1 cellular context compared by ENCODE assay signal in the genomic region with DNA sequence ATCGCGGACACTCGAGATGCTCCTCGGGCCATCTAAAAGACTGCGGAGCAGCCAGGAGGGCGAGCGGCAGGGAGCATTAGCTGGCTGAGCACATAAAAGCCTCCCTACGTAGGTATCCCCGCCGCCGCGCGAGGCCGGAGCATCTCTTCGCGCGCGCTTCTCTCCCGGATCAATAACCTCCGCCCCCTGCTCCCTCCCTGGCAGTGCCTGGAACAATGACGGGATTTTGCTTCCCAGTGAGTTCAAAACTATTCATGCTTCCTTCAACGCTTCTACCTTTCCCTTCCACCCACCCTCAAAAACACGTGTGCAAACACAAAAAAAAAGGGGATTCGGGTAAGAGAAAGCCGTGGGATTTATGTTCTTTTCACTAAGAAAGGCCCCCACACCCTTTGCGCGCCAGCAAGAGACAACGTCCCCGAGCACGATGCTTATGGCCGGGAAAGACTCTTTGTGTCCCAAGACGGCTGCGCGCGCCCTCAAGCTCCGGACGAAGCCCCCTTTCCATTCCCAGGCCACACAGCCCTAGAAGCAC.
TF ChIP-seq lines count a peak whose summit lies in the region.

No MANE protein-coding gene starts in this region.

TF ChIP-seq in SK-N-SH, 30 proteins besides CTCF, POLR2A, EP300 and RAD21 (continued from another document):
- TF ChIP-seq, protein P1, sequence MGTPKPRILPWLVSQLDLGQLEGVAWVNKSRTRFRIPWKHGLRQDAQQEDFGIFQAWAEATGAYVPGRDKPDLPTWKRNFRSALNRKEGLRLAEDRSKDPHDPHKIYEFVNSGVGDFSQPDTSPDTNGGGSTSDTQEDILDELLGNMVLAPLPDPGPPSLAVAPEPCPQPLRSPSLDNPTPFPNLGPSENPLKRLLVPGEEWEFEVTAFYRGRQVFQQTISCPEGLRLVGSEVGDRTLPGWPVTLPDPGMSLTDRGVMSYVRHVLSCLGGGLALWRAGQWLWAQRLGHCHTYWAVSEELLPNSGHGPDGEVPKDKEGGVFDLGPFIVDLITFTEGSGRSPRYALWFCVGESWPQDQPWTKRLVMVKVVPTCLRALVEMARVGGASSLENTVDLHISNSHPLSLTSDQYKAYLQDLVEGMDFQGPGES (IDR thresholded peaks at IDR 0.05; ENCODE audit: low read depth, low read length): no peak
- peak; percentile 69; the same call in 1 of the 2 replicates for TF ChIP-seq MXI1 (IDR thresholded peaks at IDR 0.05; ENCODE audit: low read depth, low read length)
- TF ChIP-seq TAF1 (IDR thresholded peaks at IDR 0.05; ENCODE audit: borderline replicate concordance, low read depth, low read length): no peak
- TF ChIP-seq, protein P2, sequence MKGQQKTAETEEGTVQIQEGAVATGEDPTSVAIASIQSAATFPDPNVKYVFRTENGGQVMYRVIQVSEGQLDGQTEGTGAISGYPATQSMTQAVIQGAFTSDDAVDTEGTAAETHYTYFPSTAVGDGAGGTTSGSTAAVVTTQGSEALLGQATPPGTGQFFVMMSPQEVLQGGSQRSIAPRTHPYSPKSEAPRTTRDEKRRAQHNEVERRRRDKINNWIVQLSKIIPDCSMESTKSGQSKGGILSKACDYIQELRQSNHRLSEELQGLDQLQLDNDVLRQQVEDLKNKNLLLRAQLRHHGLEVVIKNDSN (IDR thresholded peaks at IDR 0.05; ENCODE audit: borderline replicate concordance, low read depth): no peak
- 0 out of 2 replicates have a peak, but pooled peaks have one; percentile 1 for TF ChIP-seq FOSL2 (IDR thresholded peaks at IDR 0.05; ENCODE audit: borderline replicate concordance, low read depth)
- TF ChIP-seq, protein P3, sequence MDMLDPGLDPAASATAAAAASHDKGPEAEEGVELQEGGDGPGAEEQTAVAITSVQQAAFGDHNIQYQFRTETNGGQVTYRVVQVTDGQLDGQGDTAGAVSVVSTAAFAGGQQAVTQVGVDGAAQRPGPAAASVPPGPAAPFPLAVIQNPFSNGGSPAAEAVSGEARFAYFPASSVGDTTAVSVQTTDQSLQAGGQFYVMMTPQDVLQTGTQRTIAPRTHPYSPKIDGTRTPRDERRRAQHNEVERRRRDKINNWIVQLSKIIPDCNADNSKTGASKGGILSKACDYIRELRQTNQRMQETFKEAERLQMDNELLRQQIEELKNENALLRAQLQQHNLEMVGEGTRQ (IDR thresholded peaks at IDR 0.05; ENCODE audit: borderline replicate concordance, low read depth, low read length): no peak
- peak; percentile 30 for TF ChIP-seq CHD2 (IDR thresholded peaks at IDR 0.05; ENCODE audit: low read length, partially characterized antibody)
- TF ChIP-seq, protein P4, sequence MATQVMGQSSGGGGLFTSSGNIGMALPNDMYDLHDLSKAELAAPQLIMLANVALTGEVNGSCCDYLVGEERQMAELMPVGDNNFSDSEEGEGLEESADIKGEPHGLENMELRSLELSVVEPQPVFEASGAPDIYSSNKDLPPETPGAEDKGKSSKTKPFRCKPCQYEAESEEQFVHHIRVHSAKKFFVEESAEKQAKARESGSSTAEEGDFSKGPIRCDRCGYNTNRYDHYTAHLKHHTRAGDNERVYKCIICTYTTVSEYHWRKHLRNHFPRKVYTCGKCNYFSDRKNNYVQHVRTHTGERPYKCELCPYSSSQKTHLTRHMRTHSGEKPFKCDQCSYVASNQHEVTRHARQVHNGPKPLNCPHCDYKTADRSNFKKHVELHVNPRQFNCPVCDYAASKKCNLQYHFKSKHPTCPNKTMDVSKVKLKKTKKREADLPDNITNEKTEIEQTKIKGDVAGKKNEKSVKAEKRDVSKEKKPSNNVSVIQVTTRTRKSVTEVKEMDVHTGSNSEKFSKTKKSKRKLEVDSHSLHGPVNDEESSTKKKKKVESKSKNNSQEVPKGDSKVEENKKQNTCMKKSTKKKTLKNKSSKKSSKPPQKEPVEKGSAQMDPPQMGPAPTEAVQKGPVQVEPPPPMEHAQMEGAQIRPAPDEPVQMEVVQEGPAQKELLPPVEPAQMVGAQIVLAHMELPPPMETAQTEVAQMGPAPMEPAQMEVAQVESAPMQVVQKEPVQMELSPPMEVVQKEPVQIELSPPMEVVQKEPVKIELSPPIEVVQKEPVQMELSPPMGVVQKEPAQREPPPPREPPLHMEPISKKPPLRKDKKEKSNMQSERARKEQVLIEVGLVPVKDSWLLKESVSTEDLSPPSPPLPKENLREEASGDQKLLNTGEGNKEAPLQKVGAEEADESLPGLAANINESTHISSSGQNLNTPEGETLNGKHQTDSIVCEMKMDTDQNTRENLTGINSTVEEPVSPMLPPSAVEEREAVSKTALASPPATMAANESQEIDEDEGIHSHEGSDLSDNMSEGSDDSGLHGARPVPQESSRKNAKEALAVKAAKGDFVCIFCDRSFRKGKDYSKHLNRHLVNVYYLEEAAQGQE (IDR thresholded peaks at IDR 0.05; ENCODE audit: low read depth, low read length): no peak
- no peak for TF ChIP-seq TEAD4 (IDR thresholded peaks at IDR 0.05; ENCODE audit: borderline replicate concordance, insufficient read depth)
TF ChIP-seq in SK-N-SH: peak in this region for 5.
